9 cellular contexts compared by ENCODE assay signal in the genomic region with DNA sequence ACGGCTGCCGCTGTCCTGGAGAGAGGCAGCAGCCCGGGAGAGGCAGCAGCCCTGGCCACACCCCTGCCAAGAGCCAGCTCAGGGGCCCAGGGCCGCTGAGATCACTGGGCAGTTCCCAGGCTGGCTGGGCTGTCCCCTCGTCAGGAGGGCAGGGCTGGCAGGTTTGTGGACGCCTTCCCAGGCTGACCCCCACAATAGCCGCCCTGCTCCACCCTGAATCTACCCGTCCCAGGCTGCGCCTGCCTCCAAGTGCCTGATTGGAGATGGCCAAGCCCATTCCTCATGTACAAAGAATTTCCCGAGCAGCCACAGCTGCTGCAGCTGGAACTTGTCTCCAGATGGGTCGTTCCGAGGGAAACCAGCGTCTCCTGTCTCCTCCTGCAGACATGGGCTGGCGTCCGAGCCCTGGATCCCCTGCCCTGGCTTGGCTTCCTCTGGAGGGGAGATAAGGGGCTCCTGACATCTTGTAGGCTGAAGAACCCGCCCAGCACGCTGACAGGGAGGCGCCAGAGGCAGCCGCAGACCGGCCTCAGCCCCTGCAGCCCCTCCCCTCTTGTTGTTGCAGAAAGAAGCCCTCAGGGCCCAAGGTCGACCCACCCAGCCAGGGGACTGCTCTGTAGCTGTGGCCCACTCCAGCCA. TPM values are rescaled to one million over a fixed set of nuclear protein-coding genes. Genes with fewer than 3 reads are reported as not detected.
DNase-seq lines count a peak whose midpoint lies in the region; TF ChIP-seq lines count a peak whose summit lies in the region.
"Had no signal": no experiment of that assay in that cellular context is flagged by ENCODE, and none has a peak within 500 bp of the region (broad histone marks: within the 10 kb centered on the region; RNA-seq: fewer than 3 reads in every experiment).

No MANE protein-coding gene starts in this region.

- H2BK12ac ChIP-seq in mesenchymal stem cell (ENCODE audit: low read length in 2 of 2), result no peak overlapping the region

- no peaks in the 10 kb centered on the region for H3K9me2 ChIP-seq in MM.1S (replicated peaks; ENCODE audit: insufficient read depth, low read length)

- intact Hi-C loops in uterus (cut with DNase I; ENCODE audit: low total_unique reads) (no loop called here), esophagus muscularis mucosa (cut with DNase I) (no loop called here)

- H3K4me1 ChIP-seq in fibroblast of lung (ENCODE audit: control insufficient read depth, extremely low read depth, insufficient read depth, low read length) (no peaks in the 10 kb centered on the region), mesenchymal stem cell (ENCODE audit: control insufficient read depth, insufficient read depth, low read depth, low read length) (peaks cover 31% of the 10 kb centered on the region), uterus (peaks cover 0 to 4% of the 10 kb centered on the region in 2 donors), MM.1S (ENCODE audit: low read length) (no peaks in the 10 kb centered on the region), esophagus muscularis mucosa (peaks cover 7 to 25% (median 24%) of the 10 kb centered on the region in 4 donors)

- H3K9me3 ChIP-seq in fibroblast of lung (ENCODE audit: control insufficient read depth, insufficient read depth, low read depth, low read length), result no peaks in the 10 kb centered on the region
- no peaks in the 10 kb centered on the region for H3K9me3 ChIP-seq in mesenchymal stem cell (ENCODE audit: control insufficient read depth, low read length)
- H3K9me3 ChIP-seq in uterus, result no peaks in the 10 kb centered on the region
- no peaks in the 10 kb centered on the region for H3K9me3 ChIP-seq in MM.1S (replicated peaks; ENCODE audit: insufficient read depth, low read length)
- no peaks in the 10 kb centered on the region for H3K9me3 ChIP-seq in esophagus muscularis mucosa
- H3K9me3 ChIP-seq: neutrophil had no signal

- no peak overlapping the region for H3K23ac ChIP-seq in mesenchymal stem cell (ENCODE audit: low read length in 2 of 2)

- DNase-seq in NCI-H226 (peak; percentile 98), fibroblast of lung (ENCODE audit: low read depth in 2 of 2) (peak; percentile 28 to 40), mesenchymal stem cell (peak; percentile 37), uterus (peak; percentile 51 to 63), SIG-M5 (lab: John Stamatoyannopoulos, UW) (no peak), MM.1S (no peak), esophagus muscularis mucosa (ENCODE audit: extremely low spot score) (no peak)
- DNase-seq: NCI-H524 had no signal

- H3K4me3 ChIP-seq in fibroblast of lung (replicated peaks in 1 of 4; ENCODE audit: control extremely low read depth in 1 of 4, insufficient read depth in 1 of 4, low read depth in 3 of 4, low read length in 4 of 4), result peak overlapping the region in 1 of 4 experiments; percentile 14
- H3K4me3 ChIP-seq in mesenchymal stem cell (ENCODE audit: insufficient read depth in 1 of 2, low read depth in 1 of 2, low read length in 2 of 2), result no peak overlapping the region
- no peak overlapping the region for H3K4me3 ChIP-seq in uterus
- H3K4me3 ChIP-seq in MM.1S (ENCODE audit: low read length), result no peak overlapping the region
- no peak overlapping the region for H3K4me3 ChIP-seq in esophagus muscularis mucosa

- H2BK120ac ChIP-seq in mesenchymal stem cell (ENCODE audit: low read depth, low read length), result no peak overlapping the region

- H3K79me2 ChIP-seq in fibroblast of lung (ENCODE audit: control insufficient read depth, insufficient read depth, low read length), result no peaks in the 10 kb centered on the region
- H3K79me2 ChIP-seq in MM.1S (ENCODE audit: low read length), result no peaks in the 10 kb centered on the region

- no peak overlapping the region for H2BK15ac ChIP-seq in mesenchymal stem cell (ENCODE audit: low read depth, poor library complexity, severe bottlenecking)

- H4K8ac ChIP-seq in mesenchymal stem cell (ENCODE audit: low read length), result no peak overlapping the region

- H4K91ac ChIP-seq in mesenchymal stem cell (ENCODE audit: low read length), result no peak overlapping the region

- no peak overlapping the region for H3K4me2 ChIP-seq in fibroblast of lung (ENCODE audit: extremely low read depth, insufficient read depth, low read length)
- H3K4me2 ChIP-seq in mesenchymal stem cell (ENCODE audit: low read length, poor library complexity, severe bottlenecking), result no peak overlapping the region
- H3K4me2 ChIP-seq in MM.1S (ENCODE audit: low read depth, low read length), result no peak overlapping the region

- no peak overlapping the region for H2BK5ac ChIP-seq in mesenchymal stem cell (ENCODE audit: low read depth, low read length, poor library complexity, severe bottlenecking)

- H3K79me1 ChIP-seq in mesenchymal stem cell (replicated peaks; ENCODE audit: low read length, poor library complexity, severe bottlenecking), result no peaks in the 10 kb centered on the region

- WGBS in mesenchymal stem cell, result 12% methylated on average over 21 of the region's 21 CpGs
- WGBS in esophagus muscularis mucosa, result 16% methylated on average over 16 of the region's 21 CpGs

- no peaks in the 10 kb centered on the region for H3F3A ChIP-seq in MM.1S (ENCODE audit: insufficient read depth, low read length)

- peaks cover 21% of the 10 kb centered on the region for H3K27me3 ChIP-seq in fibroblast of lung (ENCODE audit: control insufficient read depth, insufficient read depth, low read length)
- peaks cover 80 to 99% of the 10 kb centered on the region in 2 experiments for H3K27me3 ChIP-seq in mesenchymal stem cell (ENCODE audit: control insufficient read depth in 1 of 2, insufficient read depth in 1 of 2, low read length in 2 of 2)
- no peaks in the 10 kb centered on the region for H3K27me3 ChIP-seq in uterus
- H3K27me3 ChIP-seq in MM.1S (replicated peaks; ENCODE audit: insufficient read depth, low read length), result peaks cover 100% of the 10 kb centered on the region
- H3K27me3 ChIP-seq in esophagus muscularis mucosa, result peaks cover 0 to 98% (median 19%) of the 10 kb centered on the region in 4 donors

- TF ChIP-seq POLR2A in uterus (IDR thresholded peaks at IDR 0.05) (no peak), esophagus muscularis mucosa (IDR thresholded peaks at IDR 0.05; ENCODE audit: low read depth) (no peak)

- TF ChIP-seq EP300 in esophagus muscularis mucosa (IDR thresholded peaks at IDR 0.05), result no peak

- no peak overlapping the region for H3K4ac ChIP-seq in mesenchymal stem cell (ENCODE audit: low read depth in 1 of 2, low read length in 2 of 2)

- no peak overlapping the region for H2AFZ ChIP-seq in fibroblast of lung (ENCODE audit: low read length)
- H2AFZ ChIP-seq in mesenchymal stem cell (ENCODE audit: low read depth, low read length), result no peak overlapping the region
- H2AFZ ChIP-seq in MM.1S (ENCODE audit: low read length), result no peak overlapping the region

- no peak overlapping the region for H3K18ac ChIP-seq in mesenchymal stem cell (ENCODE audit: low read depth in 1 of 2, low read length in 2 of 2)

- no peak overlapping the region for H3K9ac ChIP-seq in fibroblast of lung (ENCODE audit: insufficient read depth, low read length)
- H3K9ac ChIP-seq in mesenchymal stem cell (ENCODE audit: low read length), result no peak overlapping the region
- no peak overlapping the region for H3K9ac ChIP-seq in MM.1S (ENCODE audit: low read length)

- H4K20me1 ChIP-seq in fibroblast of lung (ENCODE audit: control insufficient read depth, extremely low read depth, insufficient read depth, low read length) (no peaks in the 10 kb centered on the region), MM.1S (ENCODE audit: insufficient read depth, low read length) (no peaks in the 10 kb centered on the region)

- H3K27ac ChIP-seq in fibroblast of lung (ENCODE audit: insufficient read depth, low read length) (no peak overlapping the region), mesenchymal stem cell (ENCODE audit: low read length, poor library complexity, severe bottlenecking) (no peak overlapping the region), uterus (peak overlapping the region in 1 of 2 donors; percentile 40), MM.1S (ENCODE audit: low read length) (no peak overlapping the region), esophagus muscularis mucosa (replicated peaks in 1 of 4) (no peak overlapping the region)
- H3K27ac ChIP-seq: neutrophil had no signal

- H3K14ac ChIP-seq in mesenchymal stem cell (ENCODE audit: low read length in 2 of 2), result no peak overlapping the region

- H3K36me3 ChIP-seq in fibroblast of lung (ENCODE audit: control insufficient read depth, insufficient read depth, low read length), result no peaks in the 10 kb centered on the region
- no peaks in the 10 kb centered on the region for H3K36me3 ChIP-seq in mesenchymal stem cell (ENCODE audit: control insufficient read depth in 1 of 2, insufficient read depth in 2 of 2, low read depth in 1 of 2, low read length in 2 of 2)
- no peaks in the 10 kb centered on the region for H3K36me3 ChIP-seq in uterus
- H3K36me3 ChIP-seq in MM.1S (replicated peaks; ENCODE audit: insufficient read depth, low read length), result no peaks in the 10 kb centered on the region
- no peaks in the 10 kb centered on the region for H3K36me3 ChIP-seq in esophagus muscularis mucosa
- H3K36me3 ChIP-seq: neutrophil had no signal

- H2AK5ac ChIP-seq in mesenchymal stem cell (ENCODE audit: low read length, severe bottlenecking), result no peak overlapping the region

- no peak for TF ChIP-seq CTCF in fibroblast of lung (conservative IDR thresholded peaks at IDR 0.05 in 1 of 2, IDR thresholded peaks at IDR 0.05 in 1 of 2; ENCODE audit: low read depth in 1 of 2, low read length in 2 of 2)
- TF ChIP-seq CTCF in uterus (IDR thresholded peaks at IDR 0.05), result no peak
- no peak for TF ChIP-seq CTCF in MM.1S (IDR thresholded peaks at IDR 0.05; ENCODE audit: low read length)
- TF ChIP-seq CTCF in esophagus muscularis mucosa (IDR thresholded peaks at IDR 0.05), result no peak

RNA-seq across cellular contexts. Expression of gene GATA5, which starts 9.4 kb away (rescaled TPM):
- total RNA-seq in fibroblast of lung (0.26 and 0.83 TPM in 2 replicates), uterus (10 to 100 TPM in 1 of 4 donors, 1 to 10 TPM in 1, under 1 TPM in 1, not detected in 1; 0.26 to 17.8 (median 3.5) TPM), esophagus muscularis mucosa (under 1 TPM in 3 of 4 donors, not detected in 1; 0.33 to 0.78 (median 0.46) TPM)
- polyA plus RNA-seq in fibroblast of lung, result 0.02 and 0.08 TPM in 2 replicates
- 0.05 and 0.10 TPM in 2 replicates for polyA plus RNA-seq in fibroblast of lung (2012)
- 0.12 TPM in 1 of 2 replicates, not detected in the other for polyA minus RNA-seq in fibroblast of lung (ENCODE audit: low replicate concordance)
- polyA plus RNA-seq in mesenchymal stem cell (2013, experiment 1 of 2), result not detected
- not detected for polyA plus RNA-seq in mesenchymal stem cell (2013, experiment 2 of 2)

RNA-seq across cellular contexts. Expression of gene RBBP8NL, which starts 57.8 kb away (rescaled TPM):
- total RNA-seq in fibroblast of lung (not detected in 2 replicates), uterus (under 1 TPM in 1 of 4 donors, not detected in 3; 0.35 TPM), esophagus muscularis mucosa (not detected)
- polyA plus RNA-seq in fibroblast of lung, result not detected in 2 replicates
- polyA plus RNA-seq in fibroblast of lung (2012), result not detected in 2 replicates
- polyA minus RNA-seq in fibroblast of lung (ENCODE audit: low replicate concordance), result not detected in 2 replicates
- polyA plus RNA-seq in mesenchymal stem cell (2013, experiment 1 of 2), result not detected
- not detected for polyA plus RNA-seq in mesenchymal stem cell (2013, experiment 2 of 2)

Comparison
In these comparisons a context has a peak if more than half of its experiments do, and no peak if none do; other contexts are left out.
1. DNase-seq: peak in NCI-H226 (single experiment), fibroblast of lung (2 of 2), mesenchymal stem cell (single experiment) and uterus (2 of 2); none in SIG-M5 (single experiment), MM.1S (single experiment) and esophagus muscularis mucosa (single experiment).